In genomic region chr5:154478752-154479159, GRCh38 we compare ENCODE assay signal across 2 cellular contexts.
TF ChIP-seq lines count a peak whose summit lies in the region.

No MANE protein-coding gene starts in this region.

TF ChIP-seq in SK-N-SH, 30 proteins besides CTCF, POLR2A, EP300 and RAD21:
- TF ChIP-seq USF1 (IDR thresholded peaks at IDR 0.05; ENCODE audit: borderline replicate concordance, low read depth) (no peak), EZH2phosphoT487 (IDR thresholded peaks at IDR 0.05; ENCODE audit: borderline replicate concordance, low read depth) (no peak), FOXJ3 (CRISPR knock-in tag; IDR thresholded peaks at IDR 0.05) (no peak)

TF ChIP-seq in SK-N-SH treated with all-trans-retinoic acid at 6 μM for 48 hours, 23 proteins besides CTCF, POLR2A, EP300 and RAD21 (continued from another document):
- TF ChIP-seq TCF4 (CRISPR knock-in tag; IDR thresholded peaks at IDR 0.05; ENCODE audit: borderline replicate concordance) (no peak), ZNF70 (CRISPR knock-in tag; IDR thresholded peaks at IDR 0.05) (no peak), TOX (CRISPR knock-in tag; IDR thresholded peaks at IDR 0.05; ENCODE audit: borderline replicate concordance) (no peak), TSHZ2 (CRISPR knock-in tag; IDR thresholded peaks at IDR 0.05) (no peak), ARNTL (CRISPR knock-in tag; IDR thresholded peaks at IDR 0.05; ENCODE audit: borderline replicate concordance, low read depth) (no peak), CSRNP3 (CRISPR knock-in tag; IDR thresholded peaks at IDR 0.05) (no peak), CSDC2 (CRISPR knock-in tag; IDR thresholded peaks at IDR 0.05) (no peak), CREB5 (CRISPR knock-in tag; IDR thresholded peaks at IDR 0.05; ENCODE audit: low read depth) (no peak), ZFP30 (CRISPR knock-in tag; IDR thresholded peaks at IDR 0.05) (no peak), OSR1 (CRISPR knock-in tag; IDR thresholded peaks at IDR 0.05) (no peak)
